1 cellular context compared by ENCODE assay signal in the genomic region with DNA sequence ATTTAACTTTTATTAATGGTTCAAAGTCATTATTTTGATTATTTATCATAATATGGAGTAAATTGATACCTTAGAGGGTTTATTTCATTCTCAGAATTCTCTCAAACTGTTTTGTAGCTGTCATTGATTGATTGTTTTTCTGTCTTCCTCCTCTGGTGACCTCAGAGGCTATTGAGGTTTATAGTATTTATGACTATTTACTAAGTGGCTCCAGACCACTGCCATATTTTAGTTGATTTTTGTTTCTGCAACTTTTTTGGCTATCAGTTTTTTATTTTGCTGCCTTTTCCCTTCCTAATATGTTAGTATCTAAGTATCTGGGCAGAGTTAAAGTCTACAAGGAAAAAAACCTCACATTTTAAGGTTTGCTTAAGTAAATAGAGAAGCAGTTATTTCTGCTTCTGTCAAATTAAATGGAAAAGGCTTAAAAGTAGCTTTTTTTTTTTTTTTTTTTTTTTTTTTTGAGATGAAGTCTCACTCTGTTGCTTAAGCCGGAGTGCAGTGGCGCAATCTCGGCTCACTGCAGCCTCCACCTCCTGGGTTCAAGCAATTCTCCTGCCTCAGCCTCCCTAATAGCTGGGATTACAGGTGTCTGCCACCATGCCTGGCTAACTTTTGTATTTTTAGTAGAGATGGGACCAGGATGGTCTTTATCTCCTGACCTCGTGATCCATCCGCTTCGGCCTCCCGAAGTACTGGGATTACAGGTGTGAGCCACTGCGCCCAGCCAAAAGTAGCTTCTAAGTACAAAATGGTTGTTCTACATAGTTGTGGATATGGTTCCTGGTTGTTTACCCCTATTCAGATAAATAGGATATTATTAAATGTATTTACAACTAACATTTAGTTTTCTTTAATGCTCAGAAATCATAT.
TF ChIP-seq lines count a peak whose summit lies in the region.

No MANE protein-coding gene starts in this region.

TF ChIP-seq in WTC11, 78 proteins besides CTCF, POLR2A, EP300 and RAD21 (continued from another document):
- TF ChIP-seq, protein P1, sequence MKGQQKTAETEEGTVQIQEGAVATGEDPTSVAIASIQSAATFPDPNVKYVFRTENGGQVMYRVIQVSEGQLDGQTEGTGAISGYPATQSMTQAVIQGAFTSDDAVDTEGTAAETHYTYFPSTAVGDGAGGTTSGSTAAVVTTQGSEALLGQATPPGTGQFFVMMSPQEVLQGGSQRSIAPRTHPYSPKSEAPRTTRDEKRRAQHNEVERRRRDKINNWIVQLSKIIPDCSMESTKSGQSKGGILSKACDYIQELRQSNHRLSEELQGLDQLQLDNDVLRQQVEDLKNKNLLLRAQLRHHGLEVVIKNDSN (CRISPR knock-in tag; IDR thresholded peaks at IDR 0.05): no peak
- TF ChIP-seq ZNF232 (CRISPR knock-in tag; IDR thresholded peaks at IDR 0.05): no peak
- TF ChIP-seq OVOL2 (CRISPR knock-in tag; IDR thresholded peaks at IDR 0.05; ENCODE audit: borderline replicate concordance): no peak
- TF ChIP-seq NR1H2 (CRISPR knock-in tag; IDR thresholded peaks at IDR 0.05): no peak
- TF ChIP-seq, protein P2, sequence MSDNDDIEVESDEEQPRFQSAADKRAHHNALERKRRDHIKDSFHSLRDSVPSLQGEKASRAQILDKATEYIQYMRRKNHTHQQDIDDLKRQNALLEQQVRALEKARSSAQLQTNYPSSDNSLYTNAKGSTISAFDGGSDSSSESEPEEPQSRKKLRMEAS (CRISPR knock-in tag; IDR thresholded peaks at IDR 0.05): no peak
- TF ChIP-seq SMAD3 (CRISPR knock-in tag; IDR thresholded peaks at IDR 0.05; ENCODE audit: borderline replicate concordance): no peak
- TF ChIP-seq GTF2I (CRISPR knock-in tag; conservative IDR thresholded peaks at IDR 0.05): no peak
- no peak for TF ChIP-seq FOXP1 (CRISPR knock-in tag; IDR thresholded peaks at IDR 0.05; ENCODE audit: borderline replicate concordance)
- no peak for TF ChIP-seq FOXJ3 (CRISPR knock-in tag; IDR thresholded peaks at IDR 0.05; ENCODE audit: borderline replicate concordance)
- TF ChIP-seq ESRRA (CRISPR knock-in tag; IDR thresholded peaks at IDR 0.05; ENCODE audit: borderline replicate concordance): no peak
- TF ChIP-seq, protein P3, sequence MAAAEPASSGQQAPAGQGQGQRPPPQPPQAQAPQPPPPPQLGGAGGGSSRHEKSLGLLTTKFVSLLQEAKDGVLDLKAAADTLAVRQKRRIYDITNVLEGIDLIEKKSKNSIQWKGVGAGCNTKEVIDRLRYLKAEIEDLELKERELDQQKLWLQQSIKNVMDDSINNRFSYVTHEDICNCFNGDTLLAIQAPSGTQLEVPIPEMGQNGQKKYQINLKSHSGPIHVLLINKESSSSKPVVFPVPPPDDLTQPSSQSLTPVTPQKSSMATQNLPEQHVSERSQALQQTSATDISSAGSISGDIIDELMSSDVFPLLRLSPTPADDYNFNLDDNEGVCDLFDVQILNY (CRISPR knock-in tag; IDR thresholded peaks at IDR 0.05): no peak
- TF ChIP-seq GRHL2 (CRISPR knock-in tag; IDR thresholded peaks at IDR 0.05; ENCODE audit: insufficient replicate concordance, severe bottlenecking): no peak
- TF ChIP-seq, protein P4, sequence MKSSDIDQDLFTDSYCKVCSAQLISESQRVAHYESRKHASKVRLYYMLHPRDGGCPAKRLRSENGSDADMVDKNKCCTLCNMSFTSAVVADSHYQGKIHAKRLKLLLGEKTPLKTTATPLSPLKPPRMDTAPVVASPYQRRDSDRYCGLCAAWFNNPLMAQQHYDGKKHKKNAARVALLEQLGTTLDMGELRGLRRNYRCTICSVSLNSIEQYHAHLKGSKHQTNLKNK (CRISPR knock-in tag; IDR thresholded peaks at IDR 0.05): no peak
- TF ChIP-seq, protein P5, sequence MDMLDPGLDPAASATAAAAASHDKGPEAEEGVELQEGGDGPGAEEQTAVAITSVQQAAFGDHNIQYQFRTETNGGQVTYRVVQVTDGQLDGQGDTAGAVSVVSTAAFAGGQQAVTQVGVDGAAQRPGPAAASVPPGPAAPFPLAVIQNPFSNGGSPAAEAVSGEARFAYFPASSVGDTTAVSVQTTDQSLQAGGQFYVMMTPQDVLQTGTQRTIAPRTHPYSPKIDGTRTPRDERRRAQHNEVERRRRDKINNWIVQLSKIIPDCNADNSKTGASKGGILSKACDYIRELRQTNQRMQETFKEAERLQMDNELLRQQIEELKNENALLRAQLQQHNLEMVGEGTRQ (CRISPR knock-in tag; IDR thresholded peaks at IDR 0.05): no peak
TF ChIP-seq in WTC11: peak in this region for 0.
